Comparison of ENCODE assay signal across 36 cellular contexts in the genomic region with DNA sequence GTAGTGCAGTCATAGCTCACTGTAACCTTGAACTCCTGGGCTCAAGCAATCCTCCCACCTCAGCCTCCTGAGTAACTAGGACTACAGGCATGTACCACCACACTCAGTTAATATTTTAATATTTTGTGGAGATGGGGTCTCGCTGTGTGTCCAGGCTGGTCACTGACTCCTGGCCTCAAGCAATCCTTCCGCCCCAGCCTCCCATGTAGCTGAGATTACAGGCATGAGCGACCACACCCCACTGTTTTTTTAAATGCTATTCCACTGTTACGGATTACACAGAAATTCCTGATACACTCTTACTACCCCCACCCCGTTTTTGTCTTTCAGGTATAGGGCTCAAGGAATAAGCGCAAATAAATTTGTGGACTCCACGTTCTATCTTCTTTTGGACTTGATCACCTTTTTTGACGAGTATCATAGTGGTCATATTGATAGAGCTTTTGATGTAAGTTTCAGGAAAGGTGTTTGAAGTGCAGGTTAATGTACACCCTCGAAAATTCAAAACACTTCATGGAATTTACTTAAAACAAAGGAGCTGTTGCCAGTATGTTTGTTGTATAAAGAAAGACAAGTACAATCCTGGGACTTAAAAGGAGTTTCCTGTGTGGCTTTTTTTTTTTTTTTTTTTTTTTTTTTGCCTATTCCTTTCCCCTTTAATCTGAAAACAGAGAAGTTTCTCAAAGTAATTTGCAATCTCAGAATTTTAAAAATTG. TPM values are rescaled to one million over a fixed set of nuclear protein-coding genes. Genes with fewer than 3 reads are reported as not detected.
"Had no signal": no experiment of that assay in that cellular context is flagged by ENCODE, and none has a peak within 500 bp of the region (broad histone marks: within the 10 kb centered on the region; RNA-seq: fewer than 3 reads in every experiment).

No MANE protein-coding gene starts in this region.

- H3K9me3 ChIP-seq: MG63, SJCRH30 had no signal

- H3K27me3 Mint-ChIP-seq: activated CD4-positive, alpha-beta memory T cell treated with anti-CD3 and anti-CD28 coated beads, Interleukin-2, amount 10 ng/mL, durations not matched to agents 7 days and 5 days; activated CD8-positive, alpha-beta memory T cell treated with anti-CD3 and anti-CD28 coated beads, Interleukin-2, amount 10 ng/mL, durations not matched to agents 7 days and 5 days; activated naive CD8-positive, alpha-beta T cell; activated naive CD8-positive, alpha-beta T cell treated with anti-CD3 and anti-CD28 coated beads, Interleukin-2, amount 50 U/mL, for 24 hours; brain had no signal

- H3K4me3 Mint-ChIP-seq: activated CD4-positive, alpha-beta memory T cell treated with anti-CD3 and anti-CD28 coated beads, Interleukin-2, amount 10 ng/mL, durations not matched to agents 7 days and 5 days; activated CD8-positive, alpha-beta memory T cell treated with anti-CD3 and anti-CD28 coated beads, Interleukin-2, amount 10 ng/mL, durations not matched to agents 7 days and 5 days; activated naive CD4-positive, alpha-beta T cell treated with anti-CD3 and anti-CD28 coated beads for 36 hours; activated naive CD8-positive, alpha-beta T cell; activated naive CD8-positive, alpha-beta T cell treated with anti-CD3 and anti-CD28 coated beads, Interleukin-2, amount 50 U/mL, for 24 hours; activated T-cell treated with anti-CD3 and anti-CD28 coated beads, Interleukin-2, amount 50 U/mL, for 72 hours; brain had no signal

- H3K4me3 ChIP-seq: MG63, SJCRH30, SK-N-MC had no signal

- H3K4me1 ChIP-seq: SJCRH30 had no signal

- H3K27ac Mint-ChIP-seq: activated CD4-positive, alpha-beta memory T cell treated with anti-CD3 and anti-CD28 coated beads, Interleukin-2, amount 10 ng/mL, durations not matched to agents 7 days and 5 days; activated CD8-positive, alpha-beta memory T cell treated with anti-CD3 and anti-CD28 coated beads, Interleukin-2, amount 10 ng/mL, durations not matched to agents 7 days and 5 days; activated naive CD4-positive, alpha-beta T cell treated with anti-CD3 and anti-CD28 coated beads for 36 hours; activated naive CD8-positive, alpha-beta T cell; activated naive CD8-positive, alpha-beta T cell treated with anti-CD3 and anti-CD28 coated beads, Interleukin-2, amount 50 U/mL, for 24 hours; activated T-cell treated with anti-CD3 and anti-CD28 coated beads, Interleukin-2, amount 50 U/mL, for 72 hours; activated T-helper 2 cell treated with anti-CD3 and anti-CD28 coated beads, Interferon-gamma antibody, Interleukin-2, Interleukin-4, amounts not matched to agents 10 μg/mL and 5 μg/mL and 100 μg/mL, durations not matched to agents 14 hours and 24 hours and 36 hours had no signal

- H3K27me3 ChIP-seq: MG63, SJCRH30 had no signal

- H3K4me1 Mint-ChIP-seq: activated CD4-positive, alpha-beta memory T cell treated with anti-CD3 and anti-CD28 coated beads, Interleukin-2, amount 10 ng/mL, durations not matched to agents 7 days and 5 days had no signal

- H3K9me3 Mint-ChIP-seq: activated CD4-positive, alpha-beta memory T cell treated with anti-CD3 and anti-CD28 coated beads, Interleukin-2, amount 10 ng/mL, durations not matched to agents 7 days and 5 days; activated naive CD4-positive, alpha-beta T cell treated with anti-CD3 and anti-CD28 coated beads for 36 hours; activated naive CD8-positive, alpha-beta T cell treated with anti-CD3 and anti-CD28 coated beads, Interleukin-2, amount 50 U/mL, for 24 hours; activated T-cell treated with anti-CD3 and anti-CD28 coated beads, Interleukin-2, amount 50 U/mL, for 72 hours; activated T-helper 2 cell treated with anti-CD3 and anti-CD28 coated beads, Interferon-gamma antibody, Interleukin-2, Interleukin-4, amounts not matched to agents 10 μg/mL and 5 μg/mL and 100 μg/mL, durations not matched to agents 14 hours and 24 hours and 36 hours; brain had no signal

- H3K27ac ChIP-seq: SJCRH30, SK-N-MC, WERI-Rb-1 had no signal

- FAIRE-seq: bronchial epithelial cell had no signal

- ATAC-seq: activated CD8-positive, alpha-beta memory T cell treated with anti-CD3 and anti-CD28 coated beads, Interleukin-2, amount 10 ng/mL, durations not matched to agents 7 days and 5 days; activated naive CD8-positive, alpha-beta T cell treated with anti-CD3 and anti-CD28 coated beads, Interleukin-2, amount 50 U/mL, for 24 hours; activated T-cell treated with anti-CD3 and anti-CD28 coated beads, Interleukin-2, amount 50 U/mL, for 72 hours; Panc1 had no signal

- DNase-seq: activated CD4-positive, alpha-beta memory T cell treated with anti-CD3 and anti-CD28 coated beads, Interleukin-2, amount 10 ng/mL, durations not matched to agents 7 days and 5 days; activated CD4-positive, alpha-beta T cell treated with anti-CD3 and anti-CD28 coated beads for 1 hour; activated CD4-positive, alpha-beta T cell treated with anti-CD3 and anti-CD28 coated beads for 48 hours; activated CD4-positive, CD25-positive, alpha-beta regulatory T cell; activated CD8-positive, alpha-beta memory T cell treated with anti-CD3 and anti-CD28 coated beads, Interleukin-2, amount 10 ng/mL, durations not matched to agents 7 days and 5 days; activated gamma-delta T cell; activated naive CD4-positive, alpha-beta T cell treated with anti-CD3 and anti-CD28 coated beads for 36 hours; activated naive CD8-positive, alpha-beta T cell treated with anti-CD3 and anti-CD28 coated beads, Interleukin-2, amount 50 U/mL, for 24 hours; activated T-cell treated with anti-CD3 and anti-CD28 coated beads, Interleukin-2, amount 50 U/mL, for 72 hours; anterior cingulate cortex; caudate nucleus; Kasumi-1; KG1; MG63; NCI-H1048; NCI-H1105 treated with DMSO at 0.1 percent for 48 hours; NCI-H1436; NCI-H1694; NCI-H1930; NCI-H2081 treated with DMSO at 0.1 percent for 48 hours; NCI-H345; NCI-H524 treated with DMSO at 0.1 percent for 48 hours; SHP77; SJCRH30; T1000; WERI-Rb-1 had no signal

RNA-seq across cellular contexts. Expression of a gene that starts 26.2 kb away (rescaled TPM):
- total RNA-seq: activated CD4-positive, alpha-beta memory T cell treated with anti-CD3 and anti-CD28 coated beads, Interleukin-2, amount 10 ng/mL, durations not matched to agents 7 days and 5 days; activated CD8-positive, alpha-beta memory T cell treated with anti-CD3 and anti-CD28 coated beads, Interleukin-2, amount 10 ng/mL, durations not matched to agents 7 days and 5 days; activated naive CD4-positive, alpha-beta T cell treated with anti-CD3 and anti-CD28 coated beads for 36 hours; activated T-cell treated with anti-CD3 and anti-CD28 coated beads, Interleukin-2, amount 50 U/mL, for 72 hours; activated T-helper 2 cell treated with anti-CD3 and anti-CD28 coated beads, Interferon-gamma antibody, Interleukin-2, Interleukin-4, amounts not matched to agents 10 μg/mL and 5 μg/mL and 100 μg/mL, durations not matched to agents 14 hours and 24 hours and 36 hours; bronchial epithelial cell; NCI-H460; RPMI7951; SJCRH30; T-helper 1 cell treated with Interleukin-12 subunit alpha and Interleukin-12 subunit beta and Interleukin-4 antibody, amounts not matched to agents 30 ng/mL and 1 ng/mL, for 36 hours; T-helper 2 cell treated with Interferon-gamma antibody and Interleukin-4, amounts not matched to agents 100 ng/mL and 5 ng/mL, for 36 hours had no signal
